8 cellular contexts compared by ENCODE assay signal in genomic region chr15:62482715-62483429, GRCh38.
DNase-seq lines count a peak whose midpoint lies in the region; ATAC-seq and TF ChIP-seq lines count a peak whose summit lies in the region.

No MANE protein-coding gene starts in this region.

- no peak overlapping the region for H3K27ac Mint-ChIP-seq in chondrocyte (ENCODE audit: unreplicated experiment)
- no peak overlapping the region for H3K27ac Mint-ChIP-seq in effector memory CD8-positive, alpha-beta T cell

- peaks cover 5% of the 10 kb centered on the region for H3K79me2 ChIP-seq in smooth muscle cell (ENCODE audit: low read depth)

- peaks cover 6% of the 10 kb centered on the region for H3F3A ChIP-seq in smooth muscle cell (ENCODE audit: low read depth)

- no peak overlapping the region for H2AFZ ChIP-seq in smooth muscle cell (ENCODE audit: low read depth)

- no peak overlapping the region for H3K9ac ChIP-seq in smooth muscle cell (ENCODE audit: low read depth)

- H3K4me2 ChIP-seq in smooth muscle cell: peak overlapping the region; percentile 51

- H3K27ac ChIP-seq in smooth muscle cell (ENCODE audit: low read depth): peak overlapping the region; percentile 41

- 33% methylated on average over 5 of the region's 5 CpGs for WGBS in smooth muscle cell (ENCODE audit: low lambda C conversion rate)

- no peak overlapping the region for H3K4me3 Mint-ChIP-seq in chondrocyte (ENCODE audit: unreplicated experiment)
- H3K4me3 Mint-ChIP-seq in effector memory CD8-positive, alpha-beta T cell: no peak overlapping the region

- no peaks in the 10 kb centered on the region for H3K9me3 Mint-ChIP-seq in chondrocyte (ENCODE audit: low read depth)
- H3K9me3 Mint-ChIP-seq in effector memory CD8-positive, alpha-beta T cell: no peaks in the 10 kb centered on the region

- H3K36me3 ChIP-seq in smooth muscle cell (ENCODE audit: low read depth): no peaks in the 10 kb centered on the region

- peak; percentile 83 for ATAC-seq in GM21529 (IDR thresholded peaks at IDR 0.05; ENCODE audit: unreplicated experiment)
- no peak for ATAC-seq in effector memory CD8-positive, alpha-beta T cell (replicated peaks)

- no peak overlapping the region for H3K4me3 ChIP-seq in smooth muscle cell

- no peaks in the 10 kb centered on the region for H3K27me3 ChIP-seq in smooth muscle cell (ENCODE audit: low read depth)

- no peaks in the 10 kb centered on the region for H3K36me3 Mint-ChIP-seq in chondrocyte (ENCODE audit: low read depth)
- H3K36me3 Mint-ChIP-seq in effector memory CD8-positive, alpha-beta T cell (ENCODE audit: insufficient read depth): no peaks in the 10 kb centered on the region

- peaks cover 28% of the 10 kb centered on the region for H3K4me1 Mint-ChIP-seq in chondrocyte (ENCODE audit: low read depth)
- H3K4me1 Mint-ChIP-seq in effector memory CD8-positive, alpha-beta T cell (ENCODE audit: low read depth in 2 of 2): no peaks in the 10 kb centered on the region

- DNase-seq in Daoy (ENCODE audit: low read depth) (peak; percentile 73), MV-4-11 (lab: John Stamatoyannopoulos, UW) (peak; percentile 10), chondrocyte (ENCODE audit: low spot score) (no peak), smooth muscle cell (lab: John Stamatoyannopoulos, UW; ENCODE audit: unreplicated experiment) (no peak), NCI-H2029 (lab: John Stamatoyannopoulos, UW) (no peak), D341Med (ENCODE audit: low spot score) (no peak)
- DNase-seq in effector memory CD8-positive, alpha-beta T cell: no peak

- no peaks in the 10 kb centered on the region for H3K9me3 ChIP-seq in smooth muscle cell (replicated peaks; ENCODE audit: low read depth)

- TF ChIP-seq CTCF in chondrocyte (IDR thresholded peaks at IDR 0.05) (peak; percentile 25), smooth muscle cell (IDR thresholded peaks at IDR 0.05; ENCODE audit: borderline replicate concordance, insufficient read depth, poor library complexity, severe bottlenecking) (peak; percentile 27)

- no peaks in the 10 kb centered on the region for H4K20me1 ChIP-seq in smooth muscle cell (ENCODE audit: low read depth)

- peaks cover 26% of the 10 kb centered on the region for H3K4me1 ChIP-seq in smooth muscle cell (ENCODE audit: low read depth)

- H3K27me3 Mint-ChIP-seq in chondrocyte (ENCODE audit: low read depth): no peaks in the 10 kb centered on the region
- peaks cover 26 to 37% of the 10 kb centered on the region in 2 donors for H3K27me3 Mint-ChIP-seq in effector memory CD8-positive, alpha-beta T cell

Comparison
In these comparisons a context has a peak if more than half of its experiments do, and no peak if none do; other contexts are left out.
1. DNase-seq: peak in Daoy (single experiment) and MV-4-11 (single experiment); none in chondrocyte (single experiment), smooth muscle cell (single experiment), NCI-H2029 (single experiment), D341Med (single experiment) and effector memory CD8-positive, alpha-beta T cell (0 of 3).